Comparison of ENCODE assay signal across 8 cellular contexts in genomic region chr18:75041586-75041985, GRCh38.
DNase-seq lines count a peak whose midpoint lies in the region; ATAC-seq and TF ChIP-seq lines count a peak whose summit lies in the region.

No MANE protein-coding gene starts in this region.

- DNase-seq in COR-L47 (lab: John Stamatoyannopoulos, UW) (peak; percentile 58), Karpas-422 (peak; percentile 64), body of pancreas (no peak)
- DNase-seq in activated CD8-positive, alpha-beta memory T cell treated with anti-CD3 and anti-CD28 coated beads, Interleukin-2, amount 10 ng/mL, durations not matched to agents 7 days and 5 days, result no peak
- DNase-seq in activated CD4-positive, alpha-beta T cell treated with anti-CD3 and anti-CD28 coated beads for 1 hour, result no peak

- TF ChIP-seq POLR2A in body of pancreas (IDR thresholded peaks at IDR 0.05), result no peak

- H3K4me2 ChIP-seq in Karpas-422 (ENCODE audit: low read depth, low read length, poor library complexity, severe bottlenecking), result no peak overlapping the region

- no peaks in the 10 kb centered on the region for H3K4me1 ChIP-seq in Karpas-422 (ENCODE audit: low read length)
- H3K4me1 ChIP-seq in body of pancreas, result no peaks in the 10 kb centered on the region
- H3K4me1 ChIP-seq in liver (ENCODE audit: control insufficient read depth in 4 of 4, insufficient read depth in 4 of 4, low read length in 3 of 4), result no peaks in the 10 kb centered on the region

- H3K27ac ChIP-seq in Karpas-422 (ENCODE audit: low read length) (no peak overlapping the region), body of pancreas (no peak overlapping the region), liver (ENCODE audit: low read depth in 1 of 2, low read length in 2 of 2) (no peak overlapping the region)

- no peaks in the 10 kb centered on the region for H3K9me3 ChIP-seq in Karpas-422 (ENCODE audit: low read length)
- no peaks in the 10 kb centered on the region for H3K9me3 ChIP-seq in body of pancreas
- no peaks in the 10 kb centered on the region for H3K9me3 ChIP-seq in liver (ENCODE audit: control insufficient read depth in 4 of 4, low read length in 3 of 4)

- H3K9me3 Mint-ChIP-seq in activated CD8-positive, alpha-beta memory T cell treated with anti-CD3 and anti-CD28 coated beads, Interleukin-2, amount 10 ng/mL, durations not matched to agents 7 days and 5 days (ENCODE audit: low read depth), result no peaks in the 10 kb centered on the region

- intact Hi-C loops in body of pancreas (cut with DNase I), result no loop called here

- CTCF ChIA-PET in activated CD8-positive, alpha-beta memory T cell treated with anti-CD3 and anti-CD28 coated beads, Interleukin-2, amount 10 ng/mL, durations not matched to agents 7 days and 5 days (lab: Charles Lee), result interaction anchor here (2.4 kb wide), 1 partner anchor 12 kb away, joined by 6 read pairs; no protein-coding TSS in a partner anchor

- TF ChIP-seq RAD21 in liver (IDR thresholded peaks at IDR 0.05), result peak; percentile 64 to 78

- no peaks in the 10 kb centered on the region for H3K36me3 Mint-ChIP-seq in activated CD8-positive, alpha-beta memory T cell treated with anti-CD3 and anti-CD28 coated beads, Interleukin-2, amount 10 ng/mL, durations not matched to agents 7 days and 5 days

- ATAC-seq in body of pancreas (no peak), GM19324 (IDR thresholded peaks at IDR 0.05; ENCODE audit: low FRiP score, unreplicated experiment) (no peak), GM21619 (IDR thresholded peaks at IDR 0.05; ENCODE audit: unreplicated experiment) (no peak)
- no peak for ATAC-seq in activated CD8-positive, alpha-beta memory T cell treated with anti-CD3 and anti-CD28 coated beads, Interleukin-2, amount 10 ng/mL, durations not matched to agents 7 days and 5 days

- WGBS in body of pancreas, 2 donors, result 83 to 89% methylated on average over 8 of the region's 8 CpGs
- 74% methylated on average over 8 of the region's 8 CpGs for WGBS in liver

- no peak overlapping the region for H3K4me3 ChIP-seq in Karpas-422 (ENCODE audit: low read length)
- no peak overlapping the region for H3K4me3 ChIP-seq in body of pancreas
- no peak overlapping the region for H3K4me3 ChIP-seq in liver (ENCODE audit: low read depth in 1 of 3, low read length in 3 of 3)

- no peak overlapping the region for H3K4me3 Mint-ChIP-seq in activated CD8-positive, alpha-beta memory T cell treated with anti-CD3 and anti-CD28 coated beads, Interleukin-2, amount 10 ng/mL, durations not matched to agents 7 days and 5 days

- H2AFZ ChIP-seq in Karpas-422 (ENCODE audit: low read length), result no peak overlapping the region

- no peaks in the 10 kb centered on the region for H3K27me3 Mint-ChIP-seq in activated CD8-positive, alpha-beta memory T cell treated with anti-CD3 and anti-CD28 coated beads, Interleukin-2, amount 10 ng/mL, durations not matched to agents 7 days and 5 days

- H3K79me2 ChIP-seq in Karpas-422 (ENCODE audit: low read length), result no peaks in the 10 kb centered on the region

- no peaks in the 10 kb centered on the region; the same call in 1 of the 2 replicates for H4K20me1 ChIP-seq in Karpas-422 (ENCODE audit: insufficient read depth, low read depth, low read length)

- H3K27me3 ChIP-seq in Karpas-422 (ENCODE audit: low read length), result no peaks in the 10 kb centered on the region
- H3K27me3 ChIP-seq in body of pancreas, result no peaks in the 10 kb centered on the region
- H3K27me3 ChIP-seq in liver (ENCODE audit: control insufficient read depth in 4 of 4, insufficient read depth in 4 of 4, low read length in 3 of 4), result no peaks in the 10 kb centered on the region

- H3K9me2 ChIP-seq in Karpas-422 (replicated peaks; ENCODE audit: insufficient read depth, low read length), result no peaks in the 10 kb centered on the region

- H3K27ac Mint-ChIP-seq in activated CD8-positive, alpha-beta memory T cell treated with anti-CD3 and anti-CD28 coated beads, Interleukin-2, amount 10 ng/mL, durations not matched to agents 7 days and 5 days, result no peak overlapping the region

- no peak overlapping the region for H3K9ac ChIP-seq in Karpas-422 (ENCODE audit: low read length)
- H3K9ac ChIP-seq in liver (ENCODE audit: low read depth in 1 of 2, low read length in 2 of 2), result no peak overlapping the region

- no peaks in the 10 kb centered on the region for H3K4me1 Mint-ChIP-seq in activated CD8-positive, alpha-beta memory T cell treated with anti-CD3 and anti-CD28 coated beads, Interleukin-2, amount 10 ng/mL, durations not matched to agents 7 days and 5 days

- no peaks in the 10 kb centered on the region for H3K36me3 ChIP-seq in Karpas-422 (ENCODE audit: insufficient read depth, low read length)
- H3K36me3 ChIP-seq in body of pancreas (replicated peaks in 1 of 2; ENCODE audit: insufficient read depth in 1 of 2, low read depth in 2 of 2), result no peaks in the 10 kb centered on the region
- no peaks in the 10 kb centered on the region for H3K36me3 ChIP-seq in liver (ENCODE audit: control insufficient read depth in 4 of 4, insufficient read depth in 3 of 4, low read depth in 1 of 4, low read length in 3 of 4)

- TF ChIP-seq CTCF in body of pancreas (IDR thresholded peaks at IDR 0.05) (peak in 4 of 7 experiments; percentile 22 to 38 (median 28)), liver (IDR thresholded peaks at IDR 0.05; ENCODE audit: low read depth, low read length, missing input control) (peak; percentile 42)

TF ChIP-seq in liver, 16 proteins besides CTCF, POLR2A, EP300 and RAD21:
- TF ChIP-seq FOXA2 (IDR thresholded peaks at IDR 0.05) (no peak), JUND (IDR thresholded peaks at IDR 0.05) (no peak), TAF1 (conservative IDR thresholded peaks at IDR 0.05) (no peak), HNF4G (IDR thresholded peaks at IDR 0.05) (no peak), NR2F2 (IDR thresholded peaks at IDR 0.05) (no peak), RXRA (IDR thresholded peaks at IDR 0.05) (no peak), FOXA1 (IDR thresholded peaks at IDR 0.05) (no peak), HNF4A (conservative IDR thresholded peaks at IDR 0.05) (no peak), YY1 (IDR thresholded peaks at IDR 0.05) (no peak), GABPA (IDR thresholded peaks at IDR 0.05 in 1 of 2, conservative IDR thresholded peaks at IDR 0.05 in 1 of 2) (no peak), REST (IDR thresholded peaks at IDR 0.05) (no peak), EGR1 (IDR thresholded peaks at IDR 0.05; ENCODE audit: low read depth in 2 of 2) (no peak), MAX (IDR thresholded peaks at IDR 0.05) (no peak), ATF3 (IDR thresholded peaks at IDR 0.05) (no peak), SP1 (IDR thresholded peaks at IDR 0.05) (no peak)
- TF ChIP-seq, protein P1, sequence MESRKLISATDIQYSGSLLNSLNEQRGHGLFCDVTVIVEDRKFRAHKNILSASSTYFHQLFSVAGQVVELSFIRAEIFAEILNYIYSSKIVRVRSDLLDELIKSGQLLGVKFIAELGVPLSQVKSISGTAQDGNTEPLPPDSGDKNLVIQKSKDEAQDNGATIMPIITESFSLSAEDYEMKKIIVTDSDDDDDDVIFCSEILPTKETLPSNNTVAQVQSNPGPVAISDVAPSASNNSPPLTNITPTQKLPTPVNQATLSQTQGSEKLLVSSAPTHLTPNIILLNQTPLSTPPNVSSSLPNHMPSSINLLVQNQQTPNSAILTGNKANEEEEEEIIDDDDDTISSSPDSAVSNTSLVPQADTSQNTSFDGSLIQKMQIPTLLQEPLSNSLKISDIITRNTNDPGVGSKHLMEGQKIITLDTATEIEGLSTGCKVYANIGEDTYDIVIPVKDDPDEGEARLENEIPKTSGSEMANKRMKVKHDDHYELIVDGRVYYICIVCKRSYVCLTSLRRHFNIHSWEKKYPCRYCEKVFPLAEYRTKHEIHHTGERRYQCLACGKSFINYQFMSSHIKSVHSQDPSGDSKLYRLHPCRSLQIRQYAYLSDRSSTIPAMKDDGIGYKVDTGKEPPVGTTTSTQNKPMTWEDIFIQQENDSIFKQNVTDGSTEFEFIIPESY (IDR thresholded peaks at IDR 0.05), result no peak
TF ChIP-seq in liver: peak in this region for 0.

Comparison
In these comparisons a context has a peak if more than half of its experiments do, and no peak if none do; other contexts are left out.
1. DNase-seq: peak in COR-L47 (single experiment) and Karpas-422 (single experiment); none in body of pancreas (0 of 4), activated CD8-positive, alpha-beta memory T cell treated with anti-CD3 and anti-CD28 coated beads, Interleukin-2, amount 10 ng/mL, durations not matched to agents 7 days and 5 days (single experiment) and activated CD4-positive, alpha-beta T cell treated with anti-CD3 and anti-CD28 coated beads for 1 hour (single experiment).